In genomic region chr19:45770192-45771101, GRCh38 we compare ENCODE assay signal across 8 cellular contexts. TPM values are rescaled to one million over a fixed set of nuclear protein-coding genes. Genes with fewer than 3 reads are reported as not detected.
DNase-seq lines count a peak whose midpoint lies in the region; ATAC-seq, FAIRE-seq and TF ChIP-seq lines count a peak whose summit lies in the region.

No MANE protein-coding gene starts in this region.

- H3K4me3 ChIP-seq in GM12875 (ENCODE audit: low read depth, low read length) (peak overlapping the region; percentile 52), astrocyte (ENCODE audit: insufficient read depth, low read depth, low read length) (peak overlapping the region; percentile 52), rectal smooth muscle tissue (ENCODE audit: low read length) (peak overlapping the region; percentile 70), aorta (ENCODE audit: low read length in 2 of 2) (peak overlapping the region; percentile 0 to 18)

- H3K4me1 ChIP-seq in astrocyte (ENCODE audit: insufficient read depth, low read length) (peaks cover 26% of the 10 kb centered on the region), rectal smooth muscle tissue (ENCODE audit: control insufficient read depth, insufficient read depth, low read length) (peaks cover 16% of the 10 kb centered on the region), aorta (ENCODE audit: control insufficient read depth in 1 of 2, insufficient read depth in 2 of 2, low read length in 2 of 2) (no peaks in the 10 kb centered on the region)

- H3K9me3 ChIP-seq in astrocyte (ENCODE audit: insufficient read depth, low read depth, low read length), result no peaks in the 10 kb centered on the region
- H3K9me3 ChIP-seq in aorta (ENCODE audit: control insufficient read depth, low read length), result no peaks in the 10 kb centered on the region

- peaks cover 12% of the 10 kb centered on the region for H3K27me3 Mint-ChIP-seq in T-helper 2 cell treated with Interferon-gamma antibody and Interleukin-4, amounts not matched to agents 5 μg/mL and 100 μg/mL, for 36 hours (ENCODE audit: low read depth)
- H3K27me3 Mint-ChIP-seq in astrocyte (ENCODE audit: low read depth, unreplicated experiment), result no peaks in the 10 kb centered on the region

- TF ChIP-seq CTCF in GM12875 (IDR thresholded peaks at IDR 0.05; ENCODE audit: borderline replicate concordance, insufficient read depth, low read depth, low read length) (peak; percentile 89), astrocyte (IDR thresholded peaks at IDR 0.05; ENCODE audit: insufficient read depth, low read depth, low read length) (peak; percentile 36)

- H3K27ac Mint-ChIP-seq in T-helper 2 cell treated with Interferon-gamma antibody and Interleukin-4, amounts not matched to agents 5 μg/mL and 100 μg/mL, for 36 hours, result peak overlapping the region; percentile 20
- H3K27ac Mint-ChIP-seq in astrocyte (ENCODE audit: unreplicated experiment), result peak overlapping the region; percentile 94

- H3K27ac ChIP-seq in astrocyte (ENCODE audit: low read depth, low read length) (peak overlapping the region; percentile 54), rectal smooth muscle tissue (ENCODE audit: low read depth, low read length) (peak overlapping the region; percentile 93), aorta (ENCODE audit: low read depth in 1 of 2, low read length in 2 of 2) (peak overlapping the region in 1 of 2 donors; percentile 56)

- intact Hi-C loops in aorta (cut with DNase I), result loop anchor here (1.0 to 2.0 kb wide), 2 partner anchors 28 to 29 kb away; no protein-coding TSS in a partner anchor

- DNase-seq in NCI-H146 treated with DMSO at 0.1 percent for 48 hours (lab: John Stamatoyannopoulos, UW; ENCODE audit: unreplicated experiment) (peak; percentile 96), astrocyte (ENCODE audit: low read depth) (peak; percentile 95), hepatic stellate cell (ENCODE audit: low spot score) (peak; percentile 99), aorta (peak; percentile 97)
- peak; percentile 87 for DNase-seq in T-helper 2 cell treated with Interferon-gamma antibody and Interleukin-4, amounts not matched to agents 5 μg/mL and 100 μg/mL, for 36 hours (ENCODE audit: low spot score)

- no peak for FAIRE-seq in astrocyte (lab: Jason Lieb, UNC)

- peaks cover 8% of the 10 kb centered on the region for H3K4me1 Mint-ChIP-seq in T-helper 2 cell treated with Interferon-gamma antibody and Interleukin-4, amounts not matched to agents 5 μg/mL and 100 μg/mL, for 36 hours (ENCODE audit: low read depth)
- peaks cover 11% of the 10 kb centered on the region for H3K4me1 Mint-ChIP-seq in astrocyte (ENCODE audit: low read depth, unreplicated experiment)

- H3K36me3 ChIP-seq in astrocyte (ENCODE audit: insufficient read depth, low read length) (peaks cover 10% of the 10 kb centered on the region), rectal smooth muscle tissue (ENCODE audit: control insufficient read depth, insufficient read depth, low read length) (peaks cover 3% of the 10 kb centered on the region), aorta (ENCODE audit: control insufficient read depth in 1 of 2, insufficient read depth in 2 of 2, low read length in 1 of 2) (peaks cover 0 to 2% of the 10 kb centered on the region in 2 donors)

- ATAC-seq in HG02852 (IDR thresholded peaks at IDR 0.05; ENCODE audit: unreplicated experiment) (peak; percentile 56), aorta (ENCODE audit: low FRiP score) (peak; percentile 90)

- H3K27me3 ChIP-seq in astrocyte (ENCODE audit: insufficient read depth, low read length), result no peaks in the 10 kb centered on the region
- H3K27me3 ChIP-seq in rectal smooth muscle tissue (ENCODE audit: control insufficient read depth, insufficient read depth, low read length), result no peaks in the 10 kb centered on the region
- H3K27me3 ChIP-seq in aorta (ENCODE audit: control insufficient read depth in 1 of 2, insufficient read depth in 2 of 2, low read length in 1 of 2), result no peaks in the 10 kb centered on the region

- peak overlapping the region; percentile 100 for H3K4me2 ChIP-seq in astrocyte (ENCODE audit: low read length)

- no peaks in the 10 kb centered on the region for H3K36me3 Mint-ChIP-seq in T-helper 2 cell treated with Interferon-gamma antibody and Interleukin-4, amounts not matched to agents 5 μg/mL and 100 μg/mL, for 36 hours (ENCODE audit: low read depth)
- peaks cover 6% of the 10 kb centered on the region for H3K36me3 Mint-ChIP-seq in astrocyte (ENCODE audit: low read depth, unreplicated experiment)

- H3K9ac ChIP-seq in astrocyte (ENCODE audit: low read length), result peak overlapping the region; percentile 74
- peak overlapping the region; percentile 62 for H3K9ac ChIP-seq in rectal smooth muscle tissue (ENCODE audit: low read length)

- peaks cover 28% of the 10 kb centered on the region for H4K20me1 ChIP-seq in astrocyte (ENCODE audit: insufficient read depth, low read length)

- no peaks in the 10 kb centered on the region for H3K9me3 Mint-ChIP-seq in T-helper 2 cell treated with Interferon-gamma antibody and Interleukin-4, amounts not matched to agents 5 μg/mL and 100 μg/mL, for 36 hours
- no peaks in the 10 kb centered on the region for H3K9me3 Mint-ChIP-seq in astrocyte (ENCODE audit: unreplicated experiment)

- H2AFZ ChIP-seq in astrocyte (ENCODE audit: low read depth, low read length), result no peak overlapping the region

- H3K4me3 Mint-ChIP-seq in T-helper 2 cell treated with Interferon-gamma antibody and Interleukin-4, amounts not matched to agents 5 μg/mL and 100 μg/mL, for 36 hours, result peak overlapping the region; percentile 87
- H3K4me3 Mint-ChIP-seq in astrocyte (ENCODE audit: unreplicated experiment), result peak overlapping the region; percentile 87

- 2% methylated on average over 71 to 79 of the region's 79 CpGs for WGBS in aorta, 2 donors

- H3K79me2 ChIP-seq in astrocyte (ENCODE audit: insufficient read depth, low read length), result peaks cover 7% of the 10 kb centered on the region

RNA-seq across cellular contexts. Expression of gene SIX5, which starts 1.4 kb away (rescaled TPM):
- 23.5 and 24.8 TPM in 2 replicates for total RNA-seq in astrocyte
- total RNA-seq in aorta, result 10 to 100 TPM; 17.8 to 27.3 TPM
- polyA plus RNA-seq in aorta, result 10 to 100 TPM in 1 of 2 donors, 1 to 10 TPM in 1; 8.1 to 34.4 TPM

RNA-seq across cellular contexts. Expression of gene DMPK, which starts 11.8 kb away (rescaled TPM):
- 55.9 and 75.2 TPM in 2 replicates for total RNA-seq in astrocyte
- 100 to 1,000 TPM; 155 to 215 TPM for total RNA-seq in aorta
- 100 to 1,000 TPM; 139 to 408 TPM for polyA plus RNA-seq in aorta

RNA-seq across cellular contexts. Expression of gene DMWD, which starts 22.2 kb away (rescaled TPM):
- total RNA-seq in astrocyte, result 61.9 and 69.0 TPM in 2 replicates
- total RNA-seq in aorta, result 10 to 100 TPM; 70.7 TPM
- polyA plus RNA-seq in aorta, result 10 to 100 TPM; 20.9 to 62.2 TPM

RNA-seq across cellular contexts. Expression of gene MEIOSIN, which starts 37.2 kb away (rescaled TPM):
- total RNA-seq in astrocyte (not detected in 2 replicates), aorta (not detected)
- not detected for polyA plus RNA-seq in aorta

RNA-seq across cellular contexts. Expression of gene FBXO46, which starts 39.8 kb away (rescaled TPM):
- total RNA-seq in astrocyte, result 19.6 and 21.1 TPM in 2 replicates
- total RNA-seq in aorta, result 10 to 100 TPM; 12.7 to 15.5 TPM
- polyA plus RNA-seq in aorta, result 1 to 10 TPM; 1.9 to 5.1 TPM

Comparison
In these comparisons a context has a peak if more than half of its experiments do, and no peak if none do; other contexts are left out.
1. H3K4me3 ChIP-seq: peak in every context shown above with its lines; median percentile 70 in rectal smooth muscle tissue; 52 in GM12875; 52 in astrocyte; 9 in aorta.